Comparison of ENCODE assay signal across 2 cellular contexts in genomic region chr2:42770288-42771131, GRCh38.
TF ChIP-seq lines count a peak whose summit lies in the region.

No MANE protein-coding gene starts in this region.

TF ChIP-seq in K562, 482 proteins besides CTCF, POLR2A, EP300 and RAD21 (continued from another document and continues in another):
- TF ChIP-seq XRCC5 (IDR thresholded peaks at IDR 0.05; ENCODE audit: low read depth, low read length) = 0 out of 2 replicates have a peak, but pooled peaks have one; percentile 72
- TF ChIP-seq USF1 (CRISPR knock-in tag; IDR thresholded peaks at IDR 0.05) = peak; percentile 77
- TF ChIP-seq TEAD4 (IDR thresholded peaks at IDR 0.05; ENCODE audit: low read length) = 0 out of 2 replicates have a peak, but pooled peaks have one; percentile 19
- TF ChIP-seq TEAD4 (CRISPR knock-in tag; IDR thresholded peaks at IDR 0.05; ENCODE audit: borderline replicate concordance) = no peak
- TF ChIP-seq PREB (CRISPR knock-in tag; IDR thresholded peaks at IDR 0.05) = no peak
- no peak for TF ChIP-seq ZNF311 (CRISPR knock-in tag; IDR thresholded peaks at IDR 0.05)
- TF ChIP-seq WHSC1 (IDR thresholded peaks at IDR 0.05; ENCODE audit: low read length) = no peak
- peak; percentile 63 for TF ChIP-seq DEAF1 (CRISPR knock-in tag; IDR thresholded peaks at IDR 0.05)
- peak in 1 of 2 experiments; percentile 69 for TF ChIP-seq E2F6 (IDR thresholded peaks at IDR 0.05; ENCODE audit: borderline replicate concordance in 1 of 2, extremely low read depth in 1 of 2, insufficient read depth in 1 of 2, insufficient read length in 1 of 2, low read depth in 1 of 2, low read length in 1 of 2, poor library complexity in 1 of 2, severe bottlenecking in 1 of 2)
- TF ChIP-seq IFI16 (CRISPR knock-in tag; IDR thresholded peaks at IDR 0.05) = no peak
- no peak for TF ChIP-seq MCM7 (IDR thresholded peaks at IDR 0.05)
- TF ChIP-seq HCFC1 (IDR thresholded peaks at IDR 0.05; ENCODE audit: low read depth, low read length) = no peak
- peak; percentile 87 for TF ChIP-seq L3MBTL2 (IDR thresholded peaks at IDR 0.05)
- TF ChIP-seq MBD1 (CRISPR knock-in tag; IDR thresholded peaks at IDR 0.05) = 0 out of 2 replicates have a peak, but pooled peaks have one; percentile 17
- no peak for TF ChIP-seq PPARD (CRISPR knock-in tag; IDR thresholded peaks at IDR 0.05)
- TF ChIP-seq ELK1 (CRISPR knock-in tag; IDR thresholded peaks at IDR 0.05) = no peak
- TF ChIP-seq HDAC1 (IDR thresholded peaks at IDR 0.05) = no peak
- TF ChIP-seq SIN3B (IDR thresholded peaks at IDR 0.05; ENCODE audit: low read depth) = no peak
- TF ChIP-seq ZBTB7A (IDR thresholded peaks at IDR 0.05; ENCODE audit: borderline replicate concordance, control insufficient read depth, low read depth, low read length) = peak; percentile 51; the same call in 1 of the 2 replicates

TF ChIP-seq in HepG2, 621 proteins besides CTCF, POLR2A, EP300 and RAD21 (continued from another document):
- 0 out of 2 replicates have a peak, but pooled peaks have one; percentile 22 for TF ChIP-seq REPIN1 (CRISPR knock-in tag; IDR thresholded peaks at IDR 0.05; ENCODE audit: borderline replicate concordance, low read depth)
- TF ChIP-seq GTF2F1 (IDR thresholded peaks at IDR 0.05; ENCODE audit: low read length) = no peak
- TF ChIP-seq KDM2A (CRISPR knock-in tag; IDR thresholded peaks at IDR 0.05; ENCODE audit: borderline replicate concordance, low read depth) = 0 out of 2 replicates have a peak, but pooled peaks have one; percentile 19
